9 cellular contexts compared by ENCODE assay signal in genomic region chr6:13445005-13445743, GRCh38. TPM values are rescaled to one million over a fixed set of nuclear protein-coding genes. Genes with fewer than 3 reads are reported as not detected.
A peak's percentile ranks its signal among the peaks of the same experiment; 100 is the strongest.
DNase-seq lines count a peak whose midpoint lies in the region; ATAC-seq, FAIRE-seq and TF ChIP-seq lines count a peak whose summit lies in the region.
"Had no signal": no experiment of that assay in that cellular context is flagged by ENCODE, and none has a peak within 500 bp of the region (broad histone marks: within the 10 kb centered on the region; RNA-seq: fewer than 3 reads in every experiment).

No MANE protein-coding gene starts in this region.

- peak overlapping the region; percentile 85 for H3K27ac ChIP-seq in angular gyrus (ENCODE audit: low read depth, low read length)
- H3K27ac ChIP-seq in WERI-Rb-1: no peak overlapping the region

- no peaks in the 10 kb centered on the region for H3K27me3 ChIP-seq in WERI-Rb-1 (ENCODE audit: insufficient read depth, low read depth, severe bottlenecking)

- FAIRE-seq in urothelium cell line (lab: Jason Lieb, UNC): no peak

- DNase-seq in EL (peak; percentile 46), NCI-H1694 (lab: John Stamatoyannopoulos, UW) (peak; percentile 90), left lobe of liver (ENCODE audit: low spot score) (peak; percentile 72), urothelium cell line (ENCODE audit: low spot score) (peak; percentile 61), WERI-Rb-1 (no peak)
- DNase-seq in activated naive CD4-positive, alpha-beta T cell treated with anti-CD3 and anti-CD28 coated beads, Interleukin-2, amount 50 U/mL, for 16 hours: no peak

- no peaks in the 10 kb centered on the region for H3K9me3 ChIP-seq in WERI-Rb-1 (ENCODE audit: severe bottlenecking)
- H3K9me3 ChIP-seq: HAP-1 had no signal

- H3K4me3 ChIP-seq in WERI-Rb-1 (ENCODE audit: low read depth, low read length): no peak overlapping the region
- H3K4me3 ChIP-seq: HAP-1 had no signal

- peak; percentile 74 for ATAC-seq in left lobe of liver
- ATAC-seq in GM19467 (IDR thresholded peaks at IDR 0.05; ENCODE audit: unreplicated experiment): no peak

- H3K36me3 ChIP-seq in WERI-Rb-1: no peaks in the 10 kb centered on the region
- H3K36me3 ChIP-seq: HAP-1 had no signal

- TF ChIP-seq CTCF in WERI-Rb-1 (IDR thresholded peaks at IDR 0.05; ENCODE audit: low read depth, low read length): no peak

RNA-seq across cellular contexts. Expression of gene GFOD1, which starts 42.2 kb away (rescaled TPM):
- 9.6 TPM for total RNA-seq in left lobe of liver

Comparison
In these comparisons a context has a peak if more than half of its experiments do, and no peak if none do; other contexts are left out.
1. DNase-seq: peak in EL (single experiment), NCI-H1694 (single experiment), left lobe of liver (single experiment) and urothelium cell line (single experiment); none in WERI-Rb-1 (single experiment) and activated naive CD4-positive, alpha-beta T cell treated with anti-CD3 and anti-CD28 coated beads, Interleukin-2, amount 50 U/mL, for 16 hours (single experiment).